In the genomic region with DNA sequence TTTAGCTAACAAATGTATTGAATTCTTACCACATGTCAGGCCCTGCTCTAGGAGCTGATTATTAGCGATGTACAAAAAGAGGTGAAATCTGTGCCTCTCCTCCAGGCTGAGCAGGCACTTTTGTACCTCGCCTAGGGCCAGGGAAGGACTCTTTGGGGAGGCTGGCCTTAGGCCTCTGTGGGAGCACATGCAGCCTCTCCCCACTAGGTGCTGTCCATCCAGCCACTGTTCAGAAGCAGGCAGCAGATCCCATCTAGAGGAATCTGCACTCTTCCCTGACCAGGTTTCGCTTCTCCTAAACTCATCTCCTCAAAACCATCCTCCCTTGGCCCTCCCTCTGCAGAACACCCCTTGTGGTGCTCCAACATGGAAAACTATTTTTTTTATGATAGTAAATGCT, we compare ENCODE assay signal across 12 cellular contexts. TPM values are rescaled to one million over a fixed set of nuclear protein-coding genes. Genes with fewer than 3 reads are reported as not detected.
A peak's percentile ranks its signal among the peaks of the same experiment; 100 is the strongest.
DNase-seq lines count a peak whose midpoint lies in the region; ATAC-seq and TF ChIP-seq lines count a peak whose summit lies in the region.
"Had no signal": no experiment of that assay in that cellular context is flagged by ENCODE, and none has a peak within 500 bp of the region (broad histone marks: within the 10 kb centered on the region; RNA-seq: fewer than 3 reads in every experiment).

No MANE protein-coding gene starts in this region.

- H3K4me1 Mint-ChIP-seq in activated T-cell treated with anti-CD3 and anti-CD28 coated beads, Interleukin-2, amount 50 U/mL, for 24 hours (ENCODE audit: low read depth), result no peaks in the 10 kb centered on the region

- intact Hi-C loops in left ventricle myocardium inferior (cut with micrococcal nuclease) (no loop called here), left cardiac atrium (cut with DNase I) (no loop called here)

- H3K36me3 ChIP-seq in left ventricle myocardium inferior, result no peaks in the 10 kb centered on the region
- H3K36me3 ChIP-seq: BLaER1 treated with 17β-estradiol and CSF1 and Interleukin-3, amounts not matched to agents 10 nM and 100 nM; MG63 had no signal

- no peak overlapping the region for H3K27ac ChIP-seq in left ventricle myocardium inferior (replicated peaks)
- H3K27ac ChIP-seq: BLaER1 treated with 17β-estradiol and CSF1 and Interleukin-3, amounts not matched to agents 10 nM and 100 nM had no signal

- ATAC-seq in left cardiac atrium (no peak), GM21723 (IDR thresholded peaks at IDR 0.05; ENCODE audit: unreplicated experiment) (no peak)

- DNase-seq in left ventricle myocardium inferior (no peak), left cardiac atrium (no peak), NCI-H226 (peak; percentile 32), epithelial cell of proximal tubule (ENCODE audit: low read depth) (no peak), retina (no peak), foreskin melanocyte (no peak)
- DNase-seq in activated T-cell treated with anti-CD3 and anti-CD28 coated beads, Interleukin-2, amount 50 U/mL, for 24 hours, result no peak
- DNase-seq: MG63, posterior cingulate gyrus had no signal

- peak; percentile 30 for TF ChIP-seq CTCF in left ventricle myocardium inferior (IDR thresholded peaks at IDR 0.05; ENCODE audit: borderline replicate concordance)
- TF ChIP-seq CTCF in epithelial cell of proximal tubule (conservative IDR thresholded peaks at IDR 0.05; ENCODE audit: low read depth, low read length), result peak; percentile 30

- H3K36me3 Mint-ChIP-seq in activated T-cell treated with anti-CD3 and anti-CD28 coated beads, Interleukin-2, amount 50 U/mL, for 24 hours (ENCODE audit: low read depth), result no peaks in the 10 kb centered on the region

- no peaks in the 10 kb centered on the region for H3K9me3 ChIP-seq in left ventricle myocardium inferior (replicated peaks)
- H3K9me3 ChIP-seq: BLaER1 treated with 17β-estradiol and CSF1 and Interleukin-3, amounts not matched to agents 10 nM and 100 nM; MG63 had no signal

- H3K9me3 Mint-ChIP-seq in activated T-cell treated with anti-CD3 and anti-CD28 coated beads, Interleukin-2, amount 50 U/mL, for 24 hours, result no peaks in the 10 kb centered on the region

- H3K27ac Mint-ChIP-seq in activated T-cell treated with anti-CD3 and anti-CD28 coated beads, Interleukin-2, amount 50 U/mL, for 24 hours, result no peak overlapping the region

- H3K27me3 Mint-ChIP-seq in activated T-cell treated with anti-CD3 and anti-CD28 coated beads, Interleukin-2, amount 50 U/mL, for 24 hours, result peaks cover 5% of the 10 kb centered on the region

- no peak overlapping the region for H3K4me3 Mint-ChIP-seq in activated T-cell treated with anti-CD3 and anti-CD28 coated beads, Interleukin-2, amount 50 U/mL, for 24 hours

- no peaks in the 10 kb centered on the region for H3K27me3 ChIP-seq in left ventricle myocardium inferior (ENCODE audit: low read depth)
- H3K27me3 ChIP-seq: BLaER1 treated with 17β-estradiol and CSF1 and Interleukin-3, amounts not matched to agents 10 nM and 100 nM; MG63 had no signal

- no peaks in the 10 kb centered on the region for H3K4me1 ChIP-seq in left ventricle myocardium inferior
- H3K4me1 ChIP-seq: BLaER1 treated with 17β-estradiol and CSF1 and Interleukin-3, amounts not matched to agents 10 nM and 100 nM had no signal

- H3K4me3 ChIP-seq in left ventricle myocardium inferior (no peak overlapping the region), epithelial cell of proximal tubule (ENCODE audit: low read depth, low read length) (no peak overlapping the region)
- H3K4me3 ChIP-seq: BLaER1 treated with 17β-estradiol and CSF1 and Interleukin-3, amounts not matched to agents 10 nM and 100 nM; MG63 had no signal

RNA-seq across cellular contexts. Expression of a gene that starts 51.9 kb away (rescaled TPM):
- total RNA-seq in left ventricle myocardium inferior (2.0 TPM), left cardiac atrium (1 to 10 TPM; 4.2 to 4.5 TPM), epithelial cell of proximal tubule (3.0 and 10.6 TPM in 2 replicates)
- total RNA-seq: lung microvascular endothelial cell had no signal
